Comparison of ENCODE assay signal across 6 cellular contexts in the genomic region with DNA sequence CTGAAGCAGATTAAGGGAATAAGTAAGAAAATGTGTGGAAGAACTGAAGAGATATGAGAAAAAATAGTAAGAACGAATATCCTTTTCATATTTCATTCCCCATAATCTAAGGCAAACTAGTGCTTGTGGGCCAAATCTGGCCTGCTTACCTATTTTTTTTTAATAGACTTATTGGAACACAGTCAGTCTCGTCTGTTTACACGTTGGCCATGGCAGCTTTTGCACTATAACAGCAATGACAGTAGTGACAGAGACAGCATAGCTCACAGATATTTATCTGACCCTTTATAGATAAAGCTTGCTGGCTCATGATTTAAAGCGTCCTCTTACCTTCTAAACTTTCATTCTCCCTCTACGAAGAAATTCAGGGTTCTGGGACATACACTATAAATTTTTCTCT.
"Had no signal": no experiment of that assay in that cellular context is flagged by ENCODE, and none has a peak within 500 bp of the region (broad histone marks: within the 10 kb centered on the region; RNA-seq: fewer than 3 reads in every experiment).

No MANE protein-coding gene starts in this region.

- H3K27ac ChIP-seq: HL-60 had no signal

- DNase-seq: IMR-90, KBM-7, KG1 had no signal

- ATAC-seq: HepG2, K562 had no signal

- H3K4me3 ChIP-seq: K562 had no signal
